ENCODE assay signal across 2 cellular contexts in genomic region chr3:150296966-150297365, GRCh38.
TF ChIP-seq lines count a peak whose summit lies in the region.

No MANE protein-coding gene starts in this region.

TF ChIP-seq in GM23338, 12 proteins besides CTCF, POLR2A, EP300 and RAD21:
- TF ChIP-seq NANOG (IDR thresholded peaks at IDR 0.05; ENCODE audit: borderline replicate concordance) (peak; percentile 79), REST (IDR thresholded peaks at IDR 0.05; ENCODE audit: unreplicated experiment) (no peak)

TF ChIP-seq in H1, 55 proteins besides CTCF, POLR2A, EP300 and RAD21:
- TF ChIP-seq CREB1 (IDR thresholded peaks at IDR 0.05): no peak
